ENCODE assay signal across 8 cellular contexts in genomic region chr2:127640082-127641072, GRCh38. TPM values are rescaled to one million over a fixed set of nuclear protein-coding genes. Genes with fewer than 3 reads are reported as not detected.
DNase-seq lines count a peak whose midpoint lies in the region; ATAC-seq and TF ChIP-seq lines count a peak whose summit lies in the region.

No MANE protein-coding gene starts in this region.

- TF ChIP-seq CTCF in AG04450 (IDR thresholded peaks at IDR 0.05; ENCODE audit: low read depth, low read length), result peak; percentile 20; the same call in 1 of the 2 replicates
- peak in 1 of 6 experiments; percentile 14 for TF ChIP-seq CTCF in Peyer's patch (IDR thresholded peaks at IDR 0.05)
- TF ChIP-seq CTCF in endothelial cell (IDR thresholded peaks at IDR 0.05; ENCODE audit: unreplicated experiment), result peak; percentile 24
- TF ChIP-seq CTCF in ovary (IDR thresholded peaks at IDR 0.05), result no peak

- H3K9me3 Mint-ChIP-seq in endothelial cell (ENCODE audit: unreplicated experiment), result no peaks in the 10 kb centered on the region

- no peaks in the 10 kb centered on the region; the same call in 1 of the 2 replicates for H3K9me3 ChIP-seq in AG04450 (ENCODE audit: control insufficient read depth, insufficient read depth, low read length)
- no peaks in the 10 kb centered on the region for H3K9me3 ChIP-seq in Peyer's patch
- H3K9me3 ChIP-seq in ovary, result no peaks in the 10 kb centered on the region

- H3K27ac Mint-ChIP-seq in endothelial cell (ENCODE audit: unreplicated experiment), result no peak overlapping the region

- H3K4me1 ChIP-seq in Peyer's patch (peaks cover 0 to 63% (median 25%) of the 10 kb centered on the region in 4 donors), ovary (ENCODE audit: insufficient read depth) (peaks cover 4% of the 10 kb centered on the region)

- intact Hi-C loops in ovary (cut with DNase I), result loop anchor here in 2 of 4 donors (5.0 to 10.0 kb wide), 2 partner anchors 106 to 1987 kb away; partner anchors contain the start of gene MYO7B (in 1 of the 2)

- TF ChIP-seq POLR2A in Peyer's patch (IDR thresholded peaks at IDR 0.05) (no peak), ovary (IDR thresholded peaks at IDR 0.05) (no peak)

- POLR2A ChIA-PET in AG04450 (lab: Yijun Ruan, JAX), result interaction anchor here (0.6 kb wide), 1 partner anchor 114 kb away, joined by 3 read pairs; the partner anchor contains the start of gene IWS1

- peaks cover 6% of the 10 kb centered on the region for H3K27me3 Mint-ChIP-seq in endothelial cell (ENCODE audit: unreplicated experiment)

- WGBS in ovary, 3 donors, result 87 to 90% (median 89%) methylated on average over 11 to 25 of the region's 25 CpGs

- H3K4me3 ChIP-seq in AG04450 (ENCODE audit: low read depth, low read length) (no peak overlapping the region), Peyer's patch (peak overlapping the region in 1 of 4 donors; percentile 9), ovary (no peak overlapping the region)

- H3K27ac ChIP-seq in AG04450 (ENCODE audit: low read depth, low read length), result no peak overlapping the region
- H3K27ac ChIP-seq in Peyer's patch, result peak overlapping the region in 3 of 4 donors; percentile 5 to 83 (median 43)
- no peak overlapping the region for H3K27ac ChIP-seq in ovary

- CTCF ChIA-PET in AG04450 (lab: Charles Lee), result no interaction called here

- peaks cover 8% of the 10 kb centered on the region for H3K4me1 Mint-ChIP-seq in endothelial cell (ENCODE audit: unreplicated experiment)

- H3K4me3 Mint-ChIP-seq in endothelial cell (ENCODE audit: unreplicated experiment), result no peak overlapping the region

- TF ChIP-seq EP300 in ovary (IDR thresholded peaks at IDR 0.05), result no peak

- no peak for DNase-seq in AG04450 (ENCODE audit: low read depth, low spot score)
- DNase-seq in Peyer's patch, result peak in 2 of 3 donors; percentile 84
- peak; percentile 35 for DNase-seq in endothelial cell (ENCODE audit: low spot score)
- peak; percentile 64 for DNase-seq in stimulated activated CD8-positive, alpha-beta memory T cell treated with anti-CD3 and anti-CD28 coated beads, Interleukin-4, amount 100 ng/mL, for 48 hours
- no peak for DNase-seq in A172 (ENCODE audit: low spot score)
- no peak for DNase-seq in ovary
- DNase-seq in NCI-H1105 treated with DMSO at 0.1 percent for 48 hours (lab: John Stamatoyannopoulos, UW), result no peak

- peak; percentile 55 for ATAC-seq in GM19467 (IDR thresholded peaks at IDR 0.05; ENCODE audit: unreplicated experiment)

- peaks cover 9% of the 10 kb centered on the region for H3K36me3 Mint-ChIP-seq in endothelial cell (ENCODE audit: low read depth, unreplicated experiment)

- no peaks in the 10 kb centered on the region for H3K27me3 ChIP-seq in AG04450 (ENCODE audit: control insufficient read depth, insufficient read depth, low read length)
- H3K27me3 ChIP-seq in Peyer's patch, result no peaks in the 10 kb centered on the region
- H3K27me3 ChIP-seq in ovary, result no peaks in the 10 kb centered on the region

- peaks cover 0 to 22% (median 0%) of the 10 kb centered on the region in 3 donors for H3K36me3 ChIP-seq in Peyer's patch
- no peaks in the 10 kb centered on the region for H3K36me3 ChIP-seq in ovary

RNA-seq across cellular contexts. Expression of gene GPR17, which starts 5.6 kb away (rescaled TPM):
- polyA plus RNA-seq in AG04450 (2011; rRNA removed) (not detected in 2 replicates), ovary (under 1 TPM in 1 of 2 donors, not detected in 1; 0.18 TPM)
- not detected in 2 replicates for polyA minus RNA-seq in AG04450 (2011; rRNA and poly(A)+ RNA removed)
- total RNA-seq in Peyer's patch (not detected), endothelial cell (ENCODE audit: unreplicated experiment) (0.15 TPM), ovary (not detected)
- total RNA-seq in A172 (2014; rRNA removed; shearing (Covaris generic)), result 0.45 and 0.84 TPM in 2 replicates

RNA-seq across cellular contexts. Expression of gene LIMS2, which starts 35.0 kb away (rescaled TPM):
- polyA plus RNA-seq in AG04450 (2011; rRNA removed) (6.3 and 8.7 TPM in 2 replicates), ovary (10 to 100 TPM; 12.7 to 31.0 TPM)
- polyA minus RNA-seq in AG04450 (2011; rRNA and poly(A)+ RNA removed), result 11.4 and 15.3 TPM in 2 replicates
- total RNA-seq in Peyer's patch (10 to 100 TPM in 3 of 4 donors, 1 to 10 TPM in 1; 7.7 to 95.7 (median 21.9) TPM), endothelial cell (ENCODE audit: unreplicated experiment) (3.8 TPM), ovary (10 to 100 TPM in 4 of 7 donors, 1 to 10 TPM in 3; 3.8 to 70.4 (median 19.1) TPM)
- total RNA-seq in A172 (2014; rRNA removed; shearing (Covaris generic)), result 6.2 and 13.8 TPM in 2 replicates

Comparison
In these comparisons a context has a peak if more than half of its experiments do, and no peak if none do; other contexts are left out.
1. DNase-seq: peak in Peyer's patch (2 of 3), endothelial cell (single experiment) and stimulated activated CD8-positive, alpha-beta memory T cell treated with anti-CD3 and anti-CD28 coated beads, Interleukin-4, amount 100 ng/mL, for 48 hours (single experiment); none in AG04450 (single experiment), A172 (single experiment), ovary (0 of 5) and NCI-H1105 treated with DMSO at 0.1 percent for 48 hours (single experiment).
2. H3K27ac ChIP-seq: peak in Peyer's patch (3 of 4); none in AG04450 (single experiment) and ovary (0 of 2).
3. CTCF ChIP-seq: peak in AG04450 (single experiment) and endothelial cell (single experiment); none in ovary (0 of 3).